Comparison of ENCODE assay signal across 9 cellular contexts in genomic region chr6:111603648-111604047, GRCh38. TPM values are rescaled to one million over a fixed set of nuclear protein-coding genes. Genes with fewer than 3 reads are reported as not detected.
DNase-seq lines count a peak whose midpoint lies in the region; ATAC-seq, FAIRE-seq and TF ChIP-seq lines count a peak whose summit lies in the region.
"Had no signal": no experiment of that assay in that cellular context is flagged by ENCODE, and none has a peak within 500 bp of the region (broad histone marks: within the 10 kb centered on the region; RNA-seq: fewer than 3 reads in every experiment).

No MANE protein-coding gene starts in this region.

- H3K4me3 Mint-ChIP-seq in CD8-positive, alpha-beta memory T cell: peak overlapping the region in 6 of 7 donors; percentile 11 to 89 (median 54)
- peak overlapping the region; percentile 74 for H3K4me3 Mint-ChIP-seq in endodermal cell

- H3K27me3 ChIP-seq in CD8-positive, alpha-beta memory T cell (ENCODE audit: insufficient read depth, low read length, poor library complexity, severe bottlenecking): no peaks in the 10 kb centered on the region
- H3K27me3 ChIP-seq in endodermal cell (ENCODE audit: control insufficient read depth, insufficient read depth, low read length, poor library complexity, severe bottlenecking): no peaks in the 10 kb centered on the region
- H3K27me3 ChIP-seq in pancreas: no peaks in the 10 kb centered on the region

- ATAC-seq in pancreas (no peak), GM18909 (IDR thresholded peaks at IDR 0.05; ENCODE audit: poor library complexity, unreplicated experiment) (no peak), GM18498 (IDR thresholded peaks at IDR 0.05; ENCODE audit: unreplicated experiment) (no peak)

- no peaks in the 10 kb centered on the region for H3K36me3 ChIP-seq in CD8-positive, alpha-beta memory T cell (ENCODE audit: insufficient read depth, low read length)
- H3K36me3 ChIP-seq in endodermal cell (ENCODE audit: control insufficient read depth, insufficient read depth, low read length) (no peaks in the 10 kb centered on the region), pancreas (no peaks in the 10 kb centered on the region)

- no peak overlapping the region for H3K9ac ChIP-seq in endodermal cell (ENCODE audit: extremely low read depth, low read length, poor library complexity, severe bottlenecking)

- intact Hi-C loops in pancreas (cut with DNase I): no loop called here

- CTCF ChIA-PET in CD8-positive, alpha-beta memory T cell (lab: Charles Lee): interaction anchor here (0.5 to 1.3 kb wide), 2 partner anchors 24 to 344 kb away, joined by 3 read pairs; a partner anchor contains a TSS

- H3K27ac Mint-ChIP-seq in CD8-positive, alpha-beta memory T cell: peak overlapping the region in 6 of 8 donors; percentile 16 to 76 (median 45)
- H3K27ac Mint-ChIP-seq in endodermal cell: no peak overlapping the region

- no peak for DNase-seq in CD8-positive, alpha-beta memory T cell
- DNase-seq in RKO (ENCODE audit: low spot score) (peak; percentile 66), endodermal cell (no peak), pancreas (no peak), HTR-8/SVneo (ENCODE audit: insufficient read length, low spot score) (no peak), SHP77 treated with DMSO at 0.1 percent for 48 hours (lab: John Stamatoyannopoulos, UW) (no peak)
- DNase-seq: activated naive CD4-positive, alpha-beta T cell had no signal

- FAIRE-seq in pancreas (lab: Jason Lieb, UNC) (no peak), HTR-8/SVneo (lab: Jason Lieb, UNC) (no peak)

- no peak overlapping the region for H3K4me3 ChIP-seq in CD8-positive, alpha-beta memory T cell (ENCODE audit: low read length)
- H3K4me3 ChIP-seq in endodermal cell (ENCODE audit: low read length) (peak overlapping the region; percentile 91), pancreas (peak overlapping the region in 2 of 4 donors; percentile 52 to 53)

- POLR2A ChIA-PET in CD8-positive, alpha-beta memory T cell (lab: Charles Lee): no interaction called here

- H3K27me3 Mint-ChIP-seq in CD8-positive, alpha-beta memory T cell: peaks cover 0 to 1% of the 10 kb centered on the region in 2 donors
- H3K27me3 Mint-ChIP-seq in endodermal cell (ENCODE audit: insufficient read depth): no peaks in the 10 kb centered on the region

- H3K36me3 Mint-ChIP-seq in CD8-positive, alpha-beta memory T cell: peaks cover 0 to 13% (median 0%) of the 10 kb centered on the region in 3 donors
- no peaks in the 10 kb centered on the region for H3K36me3 Mint-ChIP-seq in endodermal cell (ENCODE audit: low read depth)

- H3K9me3 ChIP-seq in CD8-positive, alpha-beta memory T cell (ENCODE audit: low read length): no peaks in the 10 kb centered on the region
- H3K9me3 ChIP-seq in endodermal cell (ENCODE audit: control insufficient read depth, low read length) (no peaks in the 10 kb centered on the region), pancreas (no peaks in the 10 kb centered on the region)

- peaks cover 52 to 71% (median 68%) of the 10 kb centered on the region in 3 donors for H3K4me1 Mint-ChIP-seq in CD8-positive, alpha-beta memory T cell
- peaks cover 41% of the 10 kb centered on the region for H3K4me1 Mint-ChIP-seq in endodermal cell

- no peaks in the 10 kb centered on the region for H3K9me3 Mint-ChIP-seq in CD8-positive, alpha-beta memory T cell
- H3K9me3 Mint-ChIP-seq in endodermal cell: no peaks in the 10 kb centered on the region

- 90 to 96% methylated on average over 2 to 3 of the region's 3 CpGs for WGBS in endodermal cell (ENCODE audit: insufficient coverage in 1 of 2, insufficient read length in 1 of 2), 2 experiments
- WGBS in pancreas, 2 donors: 21 to 25% methylated on average over 3 of the region's 3 CpGs

- H3K27ac ChIP-seq in CD8-positive, alpha-beta memory T cell (ENCODE audit: low read depth, low read length): no peak overlapping the region
- H3K27ac ChIP-seq in endodermal cell (ENCODE audit: low read depth, low read length) (no peak overlapping the region), pancreas (peak overlapping the region; percentile 81 to 99 (median 88))

- peaks cover 14% of the 10 kb centered on the region for H3K4me1 ChIP-seq in CD8-positive, alpha-beta memory T cell (ENCODE audit: insufficient read depth, low read length)
- H3K4me1 ChIP-seq in endodermal cell (ENCODE audit: control insufficient read depth, insufficient read depth, low read length): peaks cover 9% of the 10 kb centered on the region
- peaks cover 18 to 37% (median 30%) of the 10 kb centered on the region in 3 donors for H3K4me1 ChIP-seq in pancreas

- TF ChIP-seq CTCF in endodermal cell (conservative IDR thresholded peaks at IDR 0.05) (no peak), pancreas (IDR thresholded peaks at IDR 0.05) (no peak)

RNA-seq across cellular contexts. Expression of gene TRAF3IP2, which starts 2.0 kb away (rescaled TPM):
- 10 to 100 TPM; 11.3 to 12.2 TPM for total RNA-seq in CD8-positive, alpha-beta memory T cell
- 20.3 TPM for polyA plus RNA-seq in CD8-positive, alpha-beta memory T cell
- total RNA-seq in endodermal cell: 10 to 100 TPM; 15.1 to 18.8 TPM
- 3.9 TPM for polyA plus RNA-seq in endodermal cell (2013, experiment 1 of 2)
- polyA plus RNA-seq in endodermal cell (2013, experiment 2 of 2): 5.3 TPM
- 10 to 100 TPM; 19.9 to 25.9 (median 22.0) TPM for total RNA-seq in pancreas
- polyA plus RNA-seq in pancreas: 10 to 100 TPM; 18.5 to 30.3 TPM

Comparison
In these comparisons a context has a peak if more than half of its experiments do, and no peak if none do; other contexts are left out.
1. H3K27ac ChIP-seq: peak in pancreas (4 of 4); none in CD8-positive, alpha-beta memory T cell (single experiment) and endodermal cell (single experiment).